In the genomic region with DNA sequence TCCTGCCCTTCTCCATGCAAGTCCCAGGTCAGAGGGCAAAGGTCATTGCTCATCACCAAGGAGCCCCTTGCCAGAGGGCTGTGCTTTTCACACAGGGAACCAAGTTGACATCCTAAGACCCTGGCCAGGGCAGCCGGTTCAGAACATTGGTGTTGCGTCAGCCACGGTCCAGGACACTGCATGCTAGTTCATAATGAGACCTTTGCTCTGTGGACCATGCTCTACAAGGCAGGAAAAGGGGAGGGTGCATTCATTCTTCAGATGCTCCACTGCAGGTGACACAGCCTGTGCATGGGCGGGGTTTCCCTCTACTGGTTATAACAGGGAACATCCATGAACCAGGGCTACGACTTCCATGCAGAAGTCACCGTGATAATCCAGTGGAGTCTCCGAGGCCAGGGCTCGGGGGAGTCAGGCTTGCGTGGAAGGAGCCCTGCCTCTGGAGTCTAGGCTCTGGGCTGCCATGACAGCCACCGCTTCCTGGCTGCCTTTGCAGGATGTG, we compare ENCODE assay signal across 11 cellular contexts.
DNase-seq lines count a peak whose midpoint lies in the region; ATAC-seq and TF ChIP-seq lines count a peak whose summit lies in the region.
"Had no signal": no experiment of that assay in that cellular context is flagged by ENCODE, and none has a peak within 500 bp of the region (broad histone marks: within the 10 kb centered on the region; RNA-seq: fewer than 3 reads in every experiment).

No MANE protein-coding gene starts in this region.

- no peaks in the 10 kb centered on the region for H4K20me1 ChIP-seq in PC-3 (ENCODE audit: low read length)

- DNase-seq in H7 (peak; percentile 72), PC-3 (peak; percentile 16), head of caudate nucleus (peak in 28 of 42 donors; percentile 9 to 80 (median 48)), SKM-1 treated with dmso at 0.1 percent for 144 hours (lab: John Stamatoyannopoulos, UW; ENCODE audit: unreplicated experiment) (no peak), NCI-H1436 (lab: John Stamatoyannopoulos, UW) (no peak)
- no peak for DNase-seq in stimulated activated CD4-positive, alpha-beta T cell treated with anti-CD3 and anti-CD28 coated beads, Interleukin-2, amount 100 ng/mL, for 48 hours
- DNase-seq: activated CD4-positive, CD25-positive, alpha-beta regulatory T cell treated with anti-CD3 and anti-CD28 coated beads, Interleukin-2, amount 50 U/mL, for 72 hours had no signal

- no peaks in the 10 kb centered on the region for H3K9me3 ChIP-seq in PC-3 (ENCODE audit: low read length)

- no peaks in the 10 kb centered on the region for H3K9me2 ChIP-seq in PC-3 (replicated peaks; ENCODE audit: low read length)

- H3K9ac ChIP-seq in PC-3 (ENCODE audit: low read length) = no peak overlapping the region

- H3K4me3 ChIP-seq in H7 (ENCODE audit: insufficient read depth, low read depth, low read length) = no peak overlapping the region
- H3K4me3 ChIP-seq in PC-3 (ENCODE audit: low read length) = no peak overlapping the region
- H3K4me3 ChIP-seq: GM12878, lung had no signal

- no peaks in the 10 kb centered on the region for H3K4me1 ChIP-seq in PC-3 (ENCODE audit: insufficient read depth, low read length)

- H3K27me3 ChIP-seq in H7 (ENCODE audit: control insufficient read depth, insufficient read depth, low read length) (peaks cover 2% of the 10 kb centered on the region; the same call in 1 of the 2 replicates), PC-3 (ENCODE audit: low read length) (no peaks in the 10 kb centered on the region)

- H3K36me3 ChIP-seq in H7 (replicated peaks; ENCODE audit: control insufficient read depth, insufficient read depth, low read length) (no peaks in the 10 kb centered on the region), PC-3 (ENCODE audit: low read depth, low read length) (no peaks in the 10 kb centered on the region)

- no peaks in the 10 kb centered on the region for H3K79me2 ChIP-seq in PC-3 (ENCODE audit: low read length)

- no TSS peak for BruUV-seq in PC-3 (replicated peaks; lab: Mats Ljungman, UMichigan)

- POLR2A ChIA-PET in PC-3 (lab: Charles Lee; ENCODE audit: unreplicated experiment) = no interaction called here

- H2AFZ ChIP-seq in PC-3 (ENCODE audit: low read length) = no peak overlapping the region

- H3K27ac ChIP-seq in 22Rv1 (no peak overlapping the region), PC-3 (ENCODE audit: low read length) (no peak overlapping the region)

- no peaks in the 10 kb centered on the region for H3F3A ChIP-seq in PC-3 (ENCODE audit: low read length, unreplicated experiment)

- intact Hi-C loops in PC-3 (cut with micrococcal nuclease) (no loop called here), head of caudate nucleus (cut with DNase I) (no loop called here)

- CTCF ChIA-PET in PC-3 (lab: Charles Lee) = no interaction called here

- TF ChIP-seq CTCF in 22Rv1 (IDR thresholded peaks at IDR 0.05) (peak; percentile 22), PC-3 (conservative IDR thresholded peaks at IDR 0.05; ENCODE audit: low read depth, low read length) (peak; percentile 24; the same call in 1 of the 2 replicates)

- H3K4me2 ChIP-seq in PC-3 (ENCODE audit: low read length) = no peak overlapping the region

- ATAC-seq in PC-3 (no peak), HG03565 (IDR thresholded peaks at IDR 0.05; ENCODE audit: unreplicated experiment) (no peak)
- ATAC-seq: GM12878 had no signal

Comparison
In these comparisons a context has a peak if more than half of its experiments do, and no peak if none do; other contexts are left out.
1. DNase-seq: peak in H7 (single experiment), PC-3 (single experiment) and head of caudate nucleus (28 of 42); none in stimulated activated CD4-positive, alpha-beta T cell treated with anti-CD3 and anti-CD28 coated beads, Interleukin-2, amount 100 ng/mL, for 48 hours (0 of 2), SKM-1 treated with dmso at 0.1 percent for 144 hours (single experiment) and NCI-H1436 (single experiment).